24 cellular contexts compared by ENCODE assay signal in the genomic region with DNA sequence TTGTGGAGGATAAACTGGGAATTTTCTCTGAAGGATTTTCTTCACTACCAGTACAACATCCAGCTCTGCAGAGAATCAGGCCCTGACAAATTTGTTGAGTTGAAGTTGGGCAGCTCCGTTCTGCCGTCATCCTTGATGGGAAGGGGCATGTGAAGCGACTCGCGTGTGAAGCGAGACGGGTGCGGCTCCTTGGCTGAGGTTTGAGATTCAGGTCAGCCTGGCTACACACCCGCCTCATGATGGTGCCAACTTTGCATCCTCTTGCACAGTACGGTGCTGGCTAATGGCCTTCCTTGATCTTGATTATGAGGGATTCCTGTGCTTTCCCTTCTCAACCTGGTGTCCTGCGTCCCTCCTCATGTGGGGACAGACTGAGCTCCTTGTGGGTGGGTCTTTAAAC. TPM values are rescaled to one million over a fixed set of nuclear protein-coding genes. Genes with fewer than 3 reads are reported as not detected.
A peak's percentile ranks its signal among the peaks of the same experiment; 100 is the strongest.
DNase-seq lines count a peak whose midpoint lies in the region; ATAC-seq, FAIRE-seq and TF ChIP-seq lines count a peak whose summit lies in the region.
"Had no signal": no experiment of that assay in that cellular context is flagged by ENCODE, and none has a peak within 500 bp of the region (broad histone marks: within the 10 kb centered on the region; RNA-seq: fewer than 3 reads in every experiment).

No MANE protein-coding gene starts in this region.

- H3K27ac ChIP-seq in thyroid gland, result peak overlapping the region; percentile 88 to 91 (median 89)
- H3K27ac ChIP-seq: neural progenitor cell had no signal

- TF ChIP-seq CTCF in bronchial epithelial cell (IDR thresholded peaks at IDR 0.05; ENCODE audit: insufficient read depth, low read length, severe bottlenecking) (no peak), nephron (IDR thresholded peaks at IDR 0.05; ENCODE audit: unreplicated experiment in 3 of 3) (no peak), thyroid gland (IDR thresholded peaks at IDR 0.05) (no peak), lower leg skin (IDR thresholded peaks at IDR 0.05) (no peak)

- peak overlapping the region in 2 of 3 experiments; percentile 83 to 84 for H3K4me3 Mint-ChIP-seq in nephron
- H3K4me3 Mint-ChIP-seq in activated T-helper 2 cell treated with anti-CD3 and anti-CD28 coated beads, Interferon-gamma antibody, Interleukin-2, Interleukin-4, amounts not matched to agents 10 μg/mL and 5 μg/mL and 100 μg/mL, durations not matched to agents 14 hours and 24 hours and 36 hours (ENCODE audit: low read depth), result no peak overlapping the region
- H3K4me3 Mint-ChIP-seq: activated naive CD4-positive, alpha-beta T cell treated with anti-CD3 and anti-CD28 coated beads, Interleukin-2, amount 50 U/mL, for 24 hours; activated T-cell treated with anti-CD3 and anti-CD28 coated beads, Interleukin-2, amount 50 U/mL, for 72 hours; CD4-positive, alpha-beta T cell; neural progenitor cell had no signal

- H3K36me3 ChIP-seq in bronchial epithelial cell (ENCODE audit: control insufficient read depth, insufficient read depth, low read length) (peaks cover 1% of the 10 kb centered on the region), thyroid gland (no peaks in the 10 kb centered on the region)
- H3K36me3 ChIP-seq: neural progenitor cell had no signal

- TF ChIP-seq POLR2A in thyroid gland (IDR thresholded peaks at IDR 0.05), result no peak
- no peak for TF ChIP-seq POLR2A in lower leg skin (IDR thresholded peaks at IDR 0.05)

- no peaks in the 10 kb centered on the region for H3K9me3 Mint-ChIP-seq in nephron
- H3K9me3 Mint-ChIP-seq in activated T-helper 2 cell treated with anti-CD3 and anti-CD28 coated beads, Interferon-gamma antibody, Interleukin-2, Interleukin-4, amounts not matched to agents 10 μg/mL and 5 μg/mL and 100 μg/mL, durations not matched to agents 14 hours and 24 hours and 36 hours, result no peaks in the 10 kb centered on the region
- H3K9me3 Mint-ChIP-seq: activated naive CD4-positive, alpha-beta T cell treated with anti-CD3 and anti-CD28 coated beads, Interleukin-2, amount 50 U/mL, for 24 hours; activated T-cell treated with anti-CD3 and anti-CD28 coated beads, Interleukin-2, amount 50 U/mL, for 72 hours; CD4-positive, alpha-beta T cell; neural progenitor cell had no signal

- H3K27me3 ChIP-seq in bronchial epithelial cell (ENCODE audit: control insufficient read depth, insufficient read depth, low read length), result no peaks in the 10 kb centered on the region
- H3K27me3 ChIP-seq in thyroid gland, result no peaks in the 10 kb centered on the region
- H3K27me3 ChIP-seq: neural progenitor cell had no signal

- H3K4me1 Mint-ChIP-seq in nephron, result peaks cover 87% of the 10 kb centered on the region
- no peaks in the 10 kb centered on the region for H3K4me1 Mint-ChIP-seq in activated T-helper 2 cell treated with anti-CD3 and anti-CD28 coated beads, Interferon-gamma antibody, Interleukin-2, Interleukin-4, amounts not matched to agents 10 μg/mL and 5 μg/mL and 100 μg/mL, durations not matched to agents 14 hours and 24 hours and 36 hours (ENCODE audit: low read depth)
- H3K4me1 Mint-ChIP-seq: activated naive CD4-positive, alpha-beta T cell treated with anti-CD3 and anti-CD28 coated beads, Interleukin-2, amount 50 U/mL, for 24 hours had no signal

- no peaks in the 10 kb centered on the region for H3K27me3 Mint-ChIP-seq in nephron (ENCODE audit: low read depth)
- no peaks in the 10 kb centered on the region for H3K27me3 Mint-ChIP-seq in activated T-helper 2 cell treated with anti-CD3 and anti-CD28 coated beads, Interferon-gamma antibody, Interleukin-2, Interleukin-4, amounts not matched to agents 10 μg/mL and 5 μg/mL and 100 μg/mL, durations not matched to agents 14 hours and 24 hours and 36 hours (ENCODE audit: low read depth)
- H3K27me3 Mint-ChIP-seq: activated naive CD4-positive, alpha-beta T cell treated with anti-CD3 and anti-CD28 coated beads, Interleukin-2, amount 50 U/mL, for 24 hours; CD4-positive, alpha-beta T cell had no signal

- H3K9me3 ChIP-seq in thyroid gland, result no peaks in the 10 kb centered on the region

- H3K4me1 ChIP-seq in thyroid gland, result peaks cover 64 to 85% of the 10 kb centered on the region in 2 donors
- H3K4me1 ChIP-seq: neural progenitor cell had no signal

- intact Hi-C loops in left cardiac atrium (cut with DNase I) (no loop called here), thyroid gland (cut with DNase I) (no loop called here), lower leg skin (cut with DNase I; ENCODE audit: low total_unique reads) (no loop called here)
- intact Hi-C loops in activated T-helper 2 cell treated with anti-CD3 and anti-CD28 coated beads, Interferon-gamma antibody, Interleukin-2, Interleukin-4, amounts not matched to agents 10 μg/mL and 5 μg/mL and 100 μg/mL, durations not matched to agents 14 hours and 24 hours and 36 hours (cut with micrococcal nuclease), result no loop called here

- FAIRE-seq in bronchial epithelial cell (lab: Jason Lieb, UNC), result no peak
- FAIRE-seq: astrocyte, colon, HepG2 had no signal

- no peak for ATAC-seq in left cardiac atrium
- ATAC-seq: activated CD4-positive, CD25-positive, alpha-beta regulatory T cell treated with anti-CD3 and anti-CD28 coated beads, Interleukin-2, amount 50 U/mL, for 24 hours; activated T-cell treated with anti-CD3 and anti-CD28 coated beads, Interleukin-2, amount 50 U/mL, for 72 hours had no signal

- peaks cover 45% of the 10 kb centered on the region for H3K36me3 Mint-ChIP-seq in nephron (ENCODE audit: low read depth)
- peaks cover 68% of the 10 kb centered on the region for H3K36me3 Mint-ChIP-seq in activated T-helper 2 cell treated with anti-CD3 and anti-CD28 coated beads, Interferon-gamma antibody, Interleukin-2, Interleukin-4, amounts not matched to agents 10 μg/mL and 5 μg/mL and 100 μg/mL, durations not matched to agents 14 hours and 24 hours and 36 hours (ENCODE audit: low read depth)

- peak overlapping the region; percentile 98 to 99 (median 99) for H3K27ac Mint-ChIP-seq in nephron
- no peak overlapping the region for H3K27ac Mint-ChIP-seq in activated T-helper 2 cell treated with anti-CD3 and anti-CD28 coated beads, Interferon-gamma antibody, Interleukin-2, Interleukin-4, amounts not matched to agents 10 μg/mL and 5 μg/mL and 100 μg/mL, durations not matched to agents 14 hours and 24 hours and 36 hours
- H3K27ac Mint-ChIP-seq: activated naive CD4-positive, alpha-beta T cell treated with anti-CD3 and anti-CD28 coated beads, Interleukin-2, amount 50 U/mL, for 24 hours; activated T-cell treated with anti-CD3 and anti-CD28 coated beads, Interleukin-2, amount 50 U/mL, for 72 hours; CD4-positive, alpha-beta T cell; neural progenitor cell had no signal

- WGBS in thyroid gland, 2 donors, result 84 to 89% methylated on average over 10 to 11 of the region's 11 CpGs
- 60 to 73% methylated on average over 11 of the region's 11 CpGs for WGBS in lower leg skin, 2 donors

- H3K4me3 ChIP-seq in bronchial epithelial cell (ENCODE audit: low read depth, low read length) (no peak overlapping the region), thyroid gland (replicated peaks in 1 of 3) (no peak overlapping the region), lower leg skin (ENCODE audit: low read depth, poor library complexity, severe bottlenecking) (no peak overlapping the region)
- H3K4me3 ChIP-seq: neural progenitor cell had no signal

- DNase-seq in bronchial epithelial cell (ENCODE audit: low read depth) (peak; percentile 10), left cardiac atrium (peak; percentile 58), thyroid gland (peak; percentile 22 to 37), GM03348 (ENCODE audit: low spot score) (no peak), lower leg skin (ENCODE audit: low spot score in 2 of 2) (no peak)
- DNase-seq in activated T-helper 2 cell treated with anti-CD3 and anti-CD28 coated beads, Interferon-gamma antibody, Interleukin-2, Interleukin-4, amounts not matched to agents 10 μg/mL and 5 μg/mL and 100 μg/mL, durations not matched to agents 14 hours and 24 hours and 36 hours (ENCODE audit: low spot score), result no peak
- DNase-seq in activated CD4-positive, CD25-positive, alpha-beta regulatory T cell (lab: John Stamatoyannopoulos, UW), result no peak
- DNase-seq: activated CD8-positive, alpha-beta memory T cell treated with anti-CD3 and anti-CD28 coated beads for 24 hours; activated T-cell treated with anti-CD3 and anti-CD28 coated beads, Interleukin-2, amount 50 U/mL, for 72 hours; CD4-positive, alpha-beta T cell; DMS153; foreskin fibroblast; GDM1; NCI-H2107; NCI-H510A; stimulated activated CD4-positive, alpha-beta T cell treated with anti-CD3 and anti-CD28 coated beads, Interleukin-12 subunit alpha, Interleukin-12 subunit beta, amount 100 ng/mL, for 4 hours had no signal

RNA-seq across cellular contexts. Expression of a gene that starts 19.7 kb away (rescaled TPM):
- total RNA-seq in bronchial epithelial cell, result 1.9 and 2.4 TPM in 2 replicates
- total RNA-seq in left cardiac atrium, result 10 to 100 TPM; 21.7 to 28.9 TPM
- 10 to 100 TPM; 20.6 to 35.7 (median 25.2) TPM for total RNA-seq in thyroid gland
- 3.4 and 5.1 TPM in 2 replicates for total RNA-seq in activated T-helper 2 cell treated with anti-CD3 and anti-CD28 coated beads, Interferon-gamma antibody, Interleukin-2, Interleukin-4, amounts not matched to agents 10 μg/mL and 5 μg/mL and 100 μg/mL, durations not matched to agents 14 hours and 24 hours and 36 hours
- total RNA-seq in lower leg skin, result 1 to 10 TPM in 3 of 4 donors, not detected in 1; 2.5 to 4.2 (median 3.4) TPM

RNA-seq across cellular contexts. Expression of a gene that starts 33.2 kb away (rescaled TPM):
- total RNA-seq in bronchial epithelial cell (1.3 and 1.6 TPM in 2 replicates), left cardiac atrium (1 to 10 TPM; 5.3 to 7.3 TPM), thyroid gland (10 to 100 TPM in 2 of 4 donors, 1 to 10 TPM in 2; 7.6 to 11.3 (median 10.4) TPM), lower leg skin (10 to 100 TPM in 1 of 4 donors, 1 to 10 TPM in 3; 6.7 to 11.2 (median 7.6) TPM)
- 74.5 and 74.6 TPM in 2 replicates for total RNA-seq in activated T-helper 2 cell treated with anti-CD3 and anti-CD28 coated beads, Interferon-gamma antibody, Interleukin-2, Interleukin-4, amounts not matched to agents 10 μg/mL and 5 μg/mL and 100 μg/mL, durations not matched to agents 14 hours and 24 hours and 36 hours

RNA-seq across cellular contexts. Expression of a gene that starts 38.7 kb away (rescaled TPM):
- 16.8 and 18.2 TPM in 2 replicates for total RNA-seq in bronchial epithelial cell
- 10 to 100 TPM; 46.7 to 47.7 TPM for total RNA-seq in left cardiac atrium
- total RNA-seq in thyroid gland, result 10 to 100 TPM; 45.0 to 52.7 (median 48.0) TPM
- 77.0 and 78.1 TPM in 2 replicates for total RNA-seq in activated T-helper 2 cell treated with anti-CD3 and anti-CD28 coated beads, Interferon-gamma antibody, Interleukin-2, Interleukin-4, amounts not matched to agents 10 μg/mL and 5 μg/mL and 100 μg/mL, durations not matched to agents 14 hours and 24 hours and 36 hours
- 10 to 100 TPM; 20.6 to 36.4 (median 26.1) TPM for total RNA-seq in lower leg skin

RNA-seq across cellular contexts. Expression of a gene that starts 59.5 kb away (rescaled TPM):
- 0.26 TPM in 2 replicates for total RNA-seq in bronchial epithelial cell
- total RNA-seq in left cardiac atrium, result under 1 TPM in 1 of 2 donors, not detected in 1; 0.12 TPM
- under 1 TPM in 1 of 4 donors, not detected in 3; 0.34 TPM for total RNA-seq in thyroid gland
- total RNA-seq in activated T-helper 2 cell treated with anti-CD3 and anti-CD28 coated beads, Interferon-gamma antibody, Interleukin-2, Interleukin-4, amounts not matched to agents 10 μg/mL and 5 μg/mL and 100 μg/mL, durations not matched to agents 14 hours and 24 hours and 36 hours, result 1.3 and 1.6 TPM in 2 replicates
- total RNA-seq in lower leg skin, result under 1 TPM in 3 of 4 donors, not detected in 1; 0.19 to 0.26 (median 0.20) TPM
- total RNA-seq: subcutaneous adipose tissue had no signal

Comparison
In these comparisons a context has a peak if more than half of its experiments do, and no peak if none do; other contexts are left out.
1. DNase-seq: peak in bronchial epithelial cell (single experiment), left cardiac atrium (single experiment) and thyroid gland (2 of 2); none in activated T-helper 2 cell treated with anti-CD3 and anti-CD28 coated beads, Interferon-gamma antibody, Interleukin-2, Interleukin-4, amounts not matched to agents 10 μg/mL and 5 μg/mL and 100 μg/mL, durations not matched to agents 14 hours and 24 hours and 36 hours (single experiment), GM03348 (single experiment), lower leg skin (0 of 2) and activated CD4-positive, CD25-positive, alpha-beta regulatory T cell (0 of 4).